Comparison of ENCODE assay signal across 21 cellular contexts in genomic region chr10:132253092-132253687, GRCh38.
"Had no signal": no experiment of that assay in that cellular context is flagged by ENCODE, and none has a peak within 500 bp of the region (broad histone marks: within the 10 kb centered on the region; RNA-seq: fewer than 3 reads in every experiment).

No MANE protein-coding gene starts in this region.

- H3K27me3 ChIP-seq: breast epithelium, foreskin keratinocyte, ovary, testis, upper lobe of left lung had no signal

- DNase-seq: activated CD4-positive, alpha-beta T cell treated with anti-CD3 and anti-CD28 coated beads for 48 hours; activated CD4-positive, CD25-positive, alpha-beta regulatory T cell; activated CD8-positive, alpha-beta memory T cell treated with anti-CD3 and anti-CD28 coated beads for 24 hours; activated CD8-positive, alpha-beta memory T cell treated with anti-CD3 and anti-CD28 coated beads, Interleukin-2, amount 50 U/mL, for 48 hours; activated effector memory CD4-positive, alpha-beta T cell treated with Interleukin-2 at 50 U/mL for 16 hours; activated naive CD4-positive, alpha-beta T cell treated with anti-CD3 and anti-CD28 coated beads, Interleukin-2, amount 50 U/mL, for 16 hours; activated T-cell treated with anti-CD3 and anti-CD28 coated beads, Interleukin-2, amount 50 U/mL, for 48 hours; aorta; foreskin keratinocyte; hippocampal formation; mucosa of descending colon; naive B cell; ovary; stimulated activated CD4-positive, alpha-beta T cell treated with anti-CD3 and anti-CD28 coated beads, Interleukin-4, amount 100 ng/mL, for 4 hours; testis had no signal

- H3K27me3 Mint-ChIP-seq: naive B cell; stimulated activated memory B cell treated with anti-CD40 and anti-IgM and Interleukin-4, amounts not matched to agents 10 μg/mL and 1 μg/mL and 100 μg/mL, for 72 hours had no signal

- H3K4me3 Mint-ChIP-seq: memory B cell; naive B cell; stimulated activated memory B cell treated with anti-CD40 and anti-IgM and Interleukin-4, amounts not matched to agents 10 μg/mL and 1 μg/mL and 100 μg/mL, for 72 hours had no signal

- H3K4me1 Mint-ChIP-seq: stimulated activated memory B cell treated with anti-CD40 and anti-IgM and Interleukin-4, amounts not matched to agents 10 μg/mL and 1 μg/mL and 100 μg/mL, for 72 hours had no signal

- H3K36me3 Mint-ChIP-seq: memory B cell; naive B cell; stimulated activated memory B cell treated with anti-CD40 and anti-IgM and Interleukin-4, amounts not matched to agents 10 μg/mL and 1 μg/mL and 100 μg/mL, for 72 hours had no signal

- H3K27ac Mint-ChIP-seq: memory B cell; stimulated activated memory B cell treated with anti-CD40 and anti-IgM and Interleukin-4, amounts not matched to agents 10 μg/mL and 1 μg/mL and 100 μg/mL, for 72 hours had no signal

- H3K4me1 ChIP-seq: breast epithelium, foreskin keratinocyte, testis had no signal

- H3K36me3 ChIP-seq: breast epithelium, ovary, upper lobe of left lung had no signal

- H3K9me3 Mint-ChIP-seq: memory B cell; naive B cell; stimulated activated memory B cell treated with anti-CD40 and anti-IgM and Interleukin-4, amounts not matched to agents 10 μg/mL and 1 μg/mL and 100 μg/mL, for 72 hours had no signal

- H3K27ac ChIP-seq: breast epithelium, epithelial cell of prostate, foreskin keratinocyte, ovary, testis, upper lobe of left lung had no signal

- H3K9me3 ChIP-seq: breast epithelium, mucosa of descending colon, ovary, testis, upper lobe of left lung had no signal

- H3K4me3 ChIP-seq: breast epithelium, mucosa of descending colon, ovary, testis, upper lobe of left lung had no signal

- ATAC-seq: foreskin keratinocyte; mucosa of descending colon; sciatic nerve; stimulated activated memory B cell treated with anti-CD40 and anti-IgM and Interleukin-4, amounts not matched to agents 10 μg/mL and 1 μg/mL and 100 μg/mL, for 72 hours had no signal
